In genomic region chr2:218398437-218399390, GRCh38 we compare ENCODE assay signal across 8 cellular contexts. TPM values are rescaled to one million over a fixed set of nuclear protein-coding genes. Genes with fewer than 3 reads are reported as not detected.
DNase-seq lines count a peak whose midpoint lies in the region; ATAC-seq and TF ChIP-seq lines count a peak whose summit lies in the region.

No MANE protein-coding gene starts in this region.

- peak overlapping the region; percentile 81 for H2AK5ac ChIP-seq in mesenchymal stem cell (ENCODE audit: low read length, severe bottlenecking)

- H4K8ac ChIP-seq in mesenchymal stem cell (ENCODE audit: low read length) = peak overlapping the region; percentile 93

- peak; percentile 52 for ATAC-seq in stimulated activated effector memory CD8-positive, alpha-beta T cell treated with anti-CD3 and anti-CD28 coated beads, Interleukin-12 subunit alpha, Interleukin-12 subunit beta, amount 100 ng/mL, for 72 hours
- ATAC-seq in HG03039 (IDR thresholded peaks at IDR 0.05; ENCODE audit: unreplicated experiment) = no peak

- H3K36me3 ChIP-seq in GM06990 (ENCODE audit: control insufficient read depth, insufficient read depth, low read length) (peaks cover 5% of the 10 kb centered on the region), HAP-1 (replicated peaks) (peaks cover 26% of the 10 kb centered on the region), endocrine pancreas (ENCODE audit: control insufficient read depth, insufficient read depth, low read length) (no peaks in the 10 kb centered on the region), mesenchymal stem cell (ENCODE audit: control insufficient read depth in 1 of 2, insufficient read depth in 2 of 2, low read depth in 1 of 2, low read length in 2 of 2) (peaks cover 18 to 24% of the 10 kb centered on the region in 2 experiments)

- no peaks in the 10 kb centered on the region for H3K27me3 Mint-ChIP-seq in activated CD4-positive, alpha-beta memory T cell treated with anti-CD3 and anti-CD28 coated beads, Interleukin-2, amount 10 ng/mL, durations not matched to agents 7 days and 5 days

- H3K4ac ChIP-seq in mesenchymal stem cell (ENCODE audit: low read depth in 1 of 2, low read length in 2 of 2) = peak overlapping the region; percentile 90 to 99

- peak overlapping the region in 1 of 2 experiments; percentile 72 for H3K14ac ChIP-seq in mesenchymal stem cell (ENCODE audit: low read length in 2 of 2)

- H3K18ac ChIP-seq in mesenchymal stem cell (ENCODE audit: low read depth in 1 of 2, low read length in 2 of 2) = peak overlapping the region; percentile 93 to 97

- H3K9me3 ChIP-seq in HAP-1 = no peaks in the 10 kb centered on the region
- no peaks in the 10 kb centered on the region for H3K9me3 ChIP-seq in endocrine pancreas (ENCODE audit: control insufficient read depth, low read length)
- H3K9me3 ChIP-seq in mesenchymal stem cell (ENCODE audit: control insufficient read depth, low read length) = no peaks in the 10 kb centered on the region

- peak overlapping the region; percentile 60 for H3K4me2 ChIP-seq in mesenchymal stem cell (ENCODE audit: low read length, poor library complexity, severe bottlenecking)

- H3K23ac ChIP-seq in mesenchymal stem cell (ENCODE audit: low read length in 2 of 2) = peak overlapping the region in 1 of 2 experiments; percentile 70

- H2BK5ac ChIP-seq in mesenchymal stem cell (ENCODE audit: low read depth, low read length, poor library complexity, severe bottlenecking) = no peak overlapping the region

- no peak overlapping the region for H2AFZ ChIP-seq in mesenchymal stem cell (ENCODE audit: low read depth, low read length)

- in situ Hi-C loops in HAP-1 (cut with MboI; ENCODE audit: low sequenced_read_pairs) = no loop called here

- H3K4me1 ChIP-seq in HAP-1 = peaks cover 27% of the 10 kb centered on the region
- no peaks in the 10 kb centered on the region for H3K4me1 ChIP-seq in endocrine pancreas (ENCODE audit: control insufficient read depth, insufficient read depth, low read length)
- peaks cover 54% of the 10 kb centered on the region for H3K4me1 ChIP-seq in mesenchymal stem cell (ENCODE audit: control insufficient read depth, insufficient read depth, low read depth, low read length)

- no peaks in the 10 kb centered on the region for H3K9me3 Mint-ChIP-seq in activated CD4-positive, alpha-beta memory T cell treated with anti-CD3 and anti-CD28 coated beads, Interleukin-2, amount 10 ng/mL, durations not matched to agents 7 days and 5 days
- H3K9me3 Mint-ChIP-seq in stimulated activated effector memory CD8-positive, alpha-beta T cell treated with anti-CD3 and anti-CD28 coated beads, Interleukin-12 subunit alpha, Interleukin-12 subunit beta, amount 100 ng/mL, for 72 hours = no peaks in the 10 kb centered on the region

- H3K27ac Mint-ChIP-seq in activated CD4-positive, alpha-beta memory T cell treated with anti-CD3 and anti-CD28 coated beads, Interleukin-2, amount 10 ng/mL, durations not matched to agents 7 days and 5 days = peak overlapping the region; percentile 93
- H3K27ac Mint-ChIP-seq in stimulated activated effector memory CD8-positive, alpha-beta T cell treated with anti-CD3 and anti-CD28 coated beads, Interleukin-12 subunit alpha, Interleukin-12 subunit beta, amount 100 ng/mL, for 72 hours = peak overlapping the region; percentile 96

- H3K4me3 ChIP-seq in GM06990 (replicated peaks; ENCODE audit: low read depth, low read length) (peak overlapping the region; percentile 78), HAP-1 (peak overlapping the region; percentile 68), endocrine pancreas (ENCODE audit: control insufficient read depth, insufficient read depth, low read length) (no peak overlapping the region), mesenchymal stem cell (ENCODE audit: insufficient read depth in 1 of 2, low read depth in 1 of 2, low read length in 2 of 2) (peak overlapping the region; percentile 84 to 85)

- H2BK12ac ChIP-seq in mesenchymal stem cell (ENCODE audit: low read length in 2 of 2) = peak overlapping the region; percentile 38 to 95

- POLR2A ChIA-PET in activated CD4-positive, alpha-beta memory T cell treated with anti-CD3 and anti-CD28 coated beads, Interleukin-2, amount 10 ng/mL, durations not matched to agents 7 days and 5 days (lab: Charles Lee) = interaction anchor here (1.3 to 5.6 kb wide), 8 partner anchors 8 to 260 kb away, joined by 3 to 71 read pairs (median 24); partner anchors contain the start of genes BCS1L and ZNF142

- H4K91ac ChIP-seq in mesenchymal stem cell (ENCODE audit: low read length) = peak overlapping the region; percentile 96

- no peak for TF ChIP-seq CTCF in GM06990 (IDR thresholded peaks at IDR 0.05; ENCODE audit: insufficient read depth, low read length, poor library complexity, severe bottlenecking)

- H3K27me3 ChIP-seq in GM06990 (replicated peaks; ENCODE audit: control insufficient read depth, insufficient read depth, low read length) = no peaks in the 10 kb centered on the region
- H3K27me3 ChIP-seq in HAP-1 (ENCODE audit: low read depth) = no peaks in the 10 kb centered on the region
- no peaks in the 10 kb centered on the region for H3K27me3 ChIP-seq in endocrine pancreas (ENCODE audit: control insufficient read depth, insufficient read depth, low read length)
- no peaks in the 10 kb centered on the region for H3K27me3 ChIP-seq in mesenchymal stem cell (ENCODE audit: control insufficient read depth in 1 of 2, insufficient read depth in 1 of 2, low read length in 2 of 2)

- DNase-seq in GM06990 (ENCODE audit: extremely low read depth, insufficient read length) = peak; percentile 87
- peak; percentile 41 to 77 for DNase-seq in HAP-1 (ENCODE audit: low spot score in 2 of 2)
- DNase-seq in NCI-H1105 treated with DMSO at 0.1 percent for 48 hours (lab: John Stamatoyannopoulos, UW) = peak; percentile 21
- DNase-seq in activated CD4-positive, alpha-beta memory T cell treated with anti-CD3 and anti-CD28 coated beads, Interleukin-2, amount 10 ng/mL, durations not matched to agents 7 days and 5 days = peak; percentile 84
- peak; percentile 84 for DNase-seq in mesenchymal stem cell
- peak; percentile 60 to 87 for DNase-seq in stimulated activated effector memory CD8-positive, alpha-beta T cell treated with anti-CD3 and anti-CD28 coated beads, Interleukin-12 subunit alpha, Interleukin-12 subunit beta, amount 100 ng/mL, for 72 hours (ENCODE audit: low spot score in 2 of 2)

- H3K4me1 Mint-ChIP-seq in activated CD4-positive, alpha-beta memory T cell treated with anti-CD3 and anti-CD28 coated beads, Interleukin-2, amount 10 ng/mL, durations not matched to agents 7 days and 5 days = peaks cover 55% of the 10 kb centered on the region
- peaks cover 68% of the 10 kb centered on the region for H3K4me1 Mint-ChIP-seq in stimulated activated effector memory CD8-positive, alpha-beta T cell treated with anti-CD3 and anti-CD28 coated beads, Interleukin-12 subunit alpha, Interleukin-12 subunit beta, amount 100 ng/mL, for 72 hours

- peak overlapping the region; percentile 75 for H2BK120ac ChIP-seq in mesenchymal stem cell (ENCODE audit: low read depth, low read length)

- peak overlapping the region; percentile 95 for H3K4me3 Mint-ChIP-seq in activated CD4-positive, alpha-beta memory T cell treated with anti-CD3 and anti-CD28 coated beads, Interleukin-2, amount 10 ng/mL, durations not matched to agents 7 days and 5 days
- peak overlapping the region; percentile 95 for H3K4me3 Mint-ChIP-seq in stimulated activated effector memory CD8-positive, alpha-beta T cell treated with anti-CD3 and anti-CD28 coated beads, Interleukin-12 subunit alpha, Interleukin-12 subunit beta, amount 100 ng/mL, for 72 hours

- peak overlapping the region; percentile 99 for H2BK15ac ChIP-seq in mesenchymal stem cell (ENCODE audit: low read depth, poor library complexity, severe bottlenecking)

- H3K9ac ChIP-seq in endocrine pancreas (ENCODE audit: control insufficient read depth, insufficient read depth, low read length) (peak overlapping the region; percentile 62), mesenchymal stem cell (ENCODE audit: low read length) (peak overlapping the region; percentile 93)

- peaks cover 30% of the 10 kb centered on the region for H3K36me3 Mint-ChIP-seq in activated CD4-positive, alpha-beta memory T cell treated with anti-CD3 and anti-CD28 coated beads, Interleukin-2, amount 10 ng/mL, durations not matched to agents 7 days and 5 days (ENCODE audit: low read depth)
- H3K36me3 Mint-ChIP-seq in stimulated activated effector memory CD8-positive, alpha-beta T cell treated with anti-CD3 and anti-CD28 coated beads, Interleukin-12 subunit alpha, Interleukin-12 subunit beta, amount 100 ng/mL, for 72 hours = peaks cover 66% of the 10 kb centered on the region

- CTCF ChIA-PET in activated CD4-positive, alpha-beta memory T cell treated with anti-CD3 and anti-CD28 coated beads, Interleukin-2, amount 10 ng/mL, durations not matched to agents 7 days and 5 days (lab: Charles Lee) = interaction anchor here (0.5 to 1.7 kb wide), 2 partner anchors 82 to 112 kb away, joined by 4 to 9 read pairs; no protein-coding TSS in a partner anchor

- peak overlapping the region; percentile 98 for H3K27ac ChIP-seq in mesenchymal stem cell (ENCODE audit: low read length, poor library complexity, severe bottlenecking)

- peaks cover 11% of the 10 kb centered on the region for H3K79me1 ChIP-seq in mesenchymal stem cell (replicated peaks; ENCODE audit: low read length, poor library complexity, severe bottlenecking)

- WGBS in mesenchymal stem cell = 2% methylated on average over 77 of the region's 95 CpGs

RNA-seq across cellular contexts. Expression of gene CTDSP1, which starts 1.0 kb away (rescaled TPM):
- 100 to 1,000 TPM; 203 to 205 TPM for total RNA-seq in activated CD4-positive, alpha-beta memory T cell treated with anti-CD3 and anti-CD28 coated beads, Interleukin-2, amount 10 ng/mL, durations not matched to agents 7 days and 5 days
- 65.2 TPM for polyA plus RNA-seq in mesenchymal stem cell (2013, experiment 1 of 2)
- polyA plus RNA-seq in mesenchymal stem cell (2013, experiment 2 of 2) = 63.8 TPM

RNA-seq across cellular contexts. Expression of gene SLC11A1, which starts 16.6 kb away (rescaled TPM):
- total RNA-seq in activated CD4-positive, alpha-beta memory T cell treated with anti-CD3 and anti-CD28 coated beads, Interleukin-2, amount 10 ng/mL, durations not matched to agents 7 days and 5 days = under 1 TPM; 0.13 to 0.25 TPM
- 0.10 TPM for polyA plus RNA-seq in mesenchymal stem cell (2013, experiment 1 of 2)
- 0.10 TPM for polyA plus RNA-seq in mesenchymal stem cell (2013, experiment 2 of 2)

RNA-seq across cellular contexts. Expression of gene VIL1, which starts 20.2 kb away (rescaled TPM):
- total RNA-seq in activated CD4-positive, alpha-beta memory T cell treated with anti-CD3 and anti-CD28 coated beads, Interleukin-2, amount 10 ng/mL, durations not matched to agents 7 days and 5 days = not detected
- not detected for polyA plus RNA-seq in mesenchymal stem cell (2013, experiment 1 of 2)
- polyA plus RNA-seq in mesenchymal stem cell (2013, experiment 2 of 2) = under 0.01 TPM

RNA-seq across cellular contexts. Expression of gene CATIP, which starts 42.1 kb away (rescaled TPM):
- not detected for total RNA-seq in activated CD4-positive, alpha-beta memory T cell treated with anti-CD3 and anti-CD28 coated beads, Interleukin-2, amount 10 ng/mL, durations not matched to agents 7 days and 5 days
- polyA plus RNA-seq in mesenchymal stem cell (2013, experiment 1 of 2) = not detected
- not detected for polyA plus RNA-seq in mesenchymal stem cell (2013, experiment 2 of 2)

Comparison
In these comparisons a context has a peak if more than half of its experiments do, and no peak if none do; other contexts are left out.
1. DNase-seq: peak in every context shown above with its lines; median percentile 87 in GM06990; 84 in activated CD4-positive, alpha-beta memory T cell treated with anti-CD3 and anti-CD28 coated beads, Interleukin-2, amount 10 ng/mL, durations not matched to agents 7 days and 5 days; 84 in mesenchymal stem cell; 74 in stimulated activated effector memory CD8-positive, alpha-beta T cell treated with anti-CD3 and anti-CD28 coated beads, Interleukin-12 subunit alpha, Interleukin-12 subunit beta, amount 100 ng/mL, for 72 hours; 59 in HAP-1; 21 in NCI-H1105 treated with DMSO at 0.1 percent for 48 hours.